1 cellular context compared by ENCODE assay signal in the genomic region with DNA sequence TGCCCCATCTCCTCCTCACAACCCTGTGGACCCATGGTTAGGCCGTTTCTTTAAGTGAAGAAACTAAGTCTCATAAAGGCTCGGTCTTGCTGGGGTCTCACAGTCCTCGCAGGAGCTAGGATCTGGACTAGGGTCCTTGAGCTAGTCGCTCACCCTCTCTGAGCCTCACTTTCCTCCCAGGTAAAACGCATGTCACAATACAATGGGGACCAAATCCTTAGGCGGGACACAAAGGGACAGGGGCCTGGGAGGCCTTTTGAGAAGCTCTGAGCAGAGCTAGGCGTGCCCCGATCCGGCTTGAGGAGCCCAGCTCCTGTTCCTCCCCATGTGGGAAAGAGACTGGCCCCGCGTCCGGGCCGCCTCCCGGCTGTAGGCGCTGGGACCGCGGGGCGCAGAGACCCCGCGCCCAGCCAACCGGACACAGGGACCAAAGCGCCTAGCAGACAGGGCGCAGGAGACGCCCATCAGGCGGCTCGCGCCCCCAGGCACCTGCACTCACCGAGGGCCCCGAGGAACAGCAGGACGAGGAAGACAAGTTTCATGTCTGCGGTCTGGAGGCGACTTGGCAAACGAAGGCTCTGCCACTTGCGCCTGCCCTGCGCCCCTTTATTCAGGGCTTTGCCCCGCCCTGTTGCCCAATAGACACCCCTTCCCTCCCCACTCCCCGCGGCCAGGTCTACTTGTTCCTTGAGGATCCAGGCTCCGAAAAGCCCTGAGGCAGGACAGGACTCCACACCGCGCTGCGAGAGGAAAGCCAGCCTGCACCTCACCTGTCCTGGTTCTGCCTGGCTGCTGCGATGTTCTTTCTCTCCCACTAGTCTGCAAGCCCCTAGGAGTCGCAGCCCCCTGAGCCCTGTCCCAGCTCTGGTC.
A peak's percentile ranks its signal among the peaks of the same experiment; 100 is the strongest.
TF ChIP-seq lines count a peak whose summit lies in the region.

A gene (minus strand): TSS at position 580 of the 870 bp plus-strand sequence. CDS start 38 bp downstream, at position 542.

TF ChIP-seq in H1, 55 proteins besides CTCF, POLR2A, EP300 and RAD21:
- TF ChIP-seq TEAD4 (IDR thresholded peaks at IDR 0.05; ENCODE audit: low read depth, low read length) (no peak), KDM4A (IDR thresholded peaks at IDR 0.05; ENCODE audit: low read depth, low read length, severe bottlenecking) (peak; percentile 58), CHD2 (IDR thresholded peaks at IDR 0.05; ENCODE audit: low read length) (no peak), KDM1A (IDR thresholded peaks at IDR 0.05; ENCODE audit: borderline replicate concordance, low read length) (no peak), GTF2F1 (IDR thresholded peaks at IDR 0.05; ENCODE audit: borderline replicate concordance, low read depth, low read length) (no peak), SP4 (IDR thresholded peaks at IDR 0.05; ENCODE audit: low read length) (no peak), NANOG (IDR thresholded peaks at IDR 0.05; ENCODE audit: insufficient read depth, low read depth, low read length, poor library complexity, severe bottlenecking) (no peak), KDM5A (IDR thresholded peaks at IDR 0.05; ENCODE audit: low read length) (no peak), SP1 (IDR thresholded peaks at IDR 0.05; ENCODE audit: low read depth, low read length) (no peak), POLR2AphosphoS5 (IDR thresholded peaks at IDR 0.05; ENCODE audit: low read depth, low read length) (no peak), JUND (IDR thresholded peaks at IDR 0.05; ENCODE audit: low read length) (no peak), SAP30 (IDR thresholded peaks at IDR 0.05; ENCODE audit: insufficient read depth, insufficient replicate concordance, low read length) (no peak), CBX8 (IDR thresholded peaks at IDR 0.05; ENCODE audit: borderline replicate concordance, low read depth, low read length) (no peak), CBX5 (IDR thresholded peaks at IDR 0.05; ENCODE audit: low read depth, low read length) (no peak), RBBP5 (IDR thresholded peaks at IDR 0.05; ENCODE audit: borderline replicate concordance, low read depth, low read length) (no peak), SIX5 (IDR thresholded peaks at IDR 0.05; ENCODE audit: low read depth, low read length) (no peak), CHD1 (IDR thresholded peaks at IDR 0.05; ENCODE audit: low read depth, low read length) (no peak), EZH2 (IDR thresholded peaks at IDR 0.05; ENCODE audit: low read depth, low read length, severe bottlenecking) (peak; percentile 42), GABPA (IDR thresholded peaks at IDR 0.05; ENCODE audit: borderline replicate concordance, insufficient read depth, low read length) (0 out of 2 replicates have a peak, but pooled peaks have one; percentile 37), BRCA1 (IDR thresholded peaks at IDR 0.05; ENCODE audit: low read depth, low read length) (no peak), SUZ12 (IDR thresholded peaks at IDR 0.05; ENCODE audit: low read length) (peak; percentile 31; the same call in 1 of the 2 replicates), EGR1 (IDR thresholded peaks at IDR 0.05; ENCODE audit: borderline replicate concordance, low read depth, low read length) (no peak), NRF1 (IDR thresholded peaks at IDR 0.05; ENCODE audit: low read depth, low read length) (no peak), JUN (IDR thresholded peaks at IDR 0.05; ENCODE audit: low read depth, low read length) (no peak), TCF12 (IDR thresholded peaks at IDR 0.05; ENCODE audit: low read depth, low read length) (no peak), TAF7 (optimal IDR thresholded peaks at IDR 0.05; ENCODE audit: borderline replicate concordance, low read depth, low read length) (no peak), ASH2L (IDR thresholded peaks at IDR 0.05; ENCODE audit: low read length) (peak; percentile 39), SIRT6 (IDR thresholded peaks at IDR 0.05; ENCODE audit: low read length) (no peak), ZNF274 (IDR thresholded peaks at IDR 0.05; ENCODE audit: borderline replicate concordance, extremely low read depth, low read length) (no peak), CEBPB (IDR thresholded peaks at IDR 0.05; ENCODE audit: low read depth, low read length) (peak; percentile 35; the same call in 1 of the 2 replicates), TBP (IDR thresholded peaks at IDR 0.05; ENCODE audit: low read depth, low read length) (no peak), SRF (IDR thresholded peaks at IDR 0.05; ENCODE audit: low read depth, low read length) (no peak), HDAC2 (IDR thresholded peaks at IDR 0.05; ENCODE audit: borderline replicate concordance in 1 of 2, low read depth in 2 of 2, low read length in 2 of 2) (no peak), CTBP2 (IDR thresholded peaks at IDR 0.05; ENCODE audit: borderline replicate concordance, insufficient read depth, insufficient read length, low read length) (no peak), SIN3A (conservative IDR thresholded peaks at IDR 0.05 in 1 of 2, IDR thresholded peaks at IDR 0.05 in 1 of 2; ENCODE audit: low read depth in 1 of 2, low read length in 2 of 2) (no peak), RNF2 (IDR thresholded peaks at IDR 0.05; ENCODE audit: borderline replicate concordance, low read depth, low read length, missing control alignments, poor library complexity, severe bottlenecking) (no peak), RXRA (IDR thresholded peaks at IDR 0.05; ENCODE audit: insufficient read depth, low read depth, low read length) (no peak), BCL11A (IDR thresholded peaks at IDR 0.05; ENCODE audit: low read depth in 2 of 2, low read length in 2 of 2) (no peak), FOSL1 (IDR thresholded peaks at IDR 0.05; ENCODE audit: insufficient read depth, low read depth, low read length) (peak; percentile 63; the same call in 1 of the 2 replicates), RFX5 (IDR thresholded peaks at IDR 0.05; ENCODE audit: borderline replicate concordance, low read depth, low read length) (no peak), PHF8 (conservative IDR thresholded peaks at IDR 0.05; ENCODE audit: low read depth, low read length) (no peak), YY1 (IDR thresholded peaks at IDR 0.05; ENCODE audit: low read depth, low read length) (no peak), TAF1 (IDR thresholded peaks at IDR 0.05; ENCODE audit: low read depth, low read length) (no peak)
- TF ChIP-seq, protein P1, sequence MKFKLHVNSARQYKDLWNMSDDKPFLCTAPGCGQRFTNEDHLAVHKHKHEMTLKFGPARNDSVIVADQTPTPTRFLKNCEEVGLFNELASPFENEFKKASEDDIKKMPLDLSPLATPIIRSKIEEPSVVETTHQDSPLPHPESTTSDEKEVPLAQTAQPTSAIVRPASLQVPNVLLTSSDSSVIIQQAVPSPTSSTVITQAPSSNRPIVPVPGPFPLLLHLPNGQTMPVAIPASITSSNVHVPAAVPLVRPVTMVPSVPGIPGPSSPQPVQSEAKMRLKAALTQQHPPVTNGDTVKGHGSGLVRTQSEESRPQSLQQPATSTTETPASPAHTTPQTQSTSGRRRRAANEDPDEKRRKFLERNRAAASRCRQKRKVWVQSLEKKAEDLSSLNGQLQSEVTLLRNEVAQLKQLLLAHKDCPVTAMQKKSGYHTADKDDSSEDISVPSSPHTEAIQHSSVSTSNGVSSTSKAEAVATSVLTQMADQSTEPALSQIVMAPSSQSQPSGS (IDR thresholded peaks at IDR 0.05; ENCODE audit: low read length): no peak
- TF ChIP-seq, protein P2, sequence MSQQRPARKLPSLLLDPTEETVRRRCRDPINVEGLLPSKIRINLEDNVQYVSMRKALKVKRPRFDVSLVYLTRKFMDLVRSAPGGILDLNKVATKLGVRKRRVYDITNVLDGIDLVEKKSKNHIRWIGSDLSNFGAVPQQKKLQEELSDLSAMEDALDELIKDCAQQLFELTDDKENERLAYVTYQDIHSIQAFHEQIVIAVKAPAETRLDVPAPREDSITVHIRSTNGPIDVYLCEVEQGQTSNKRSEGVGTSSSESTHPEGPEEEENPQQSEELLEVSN (IDR thresholded peaks at IDR 0.05): no peak
- TF ChIP-seq, protein P3, sequence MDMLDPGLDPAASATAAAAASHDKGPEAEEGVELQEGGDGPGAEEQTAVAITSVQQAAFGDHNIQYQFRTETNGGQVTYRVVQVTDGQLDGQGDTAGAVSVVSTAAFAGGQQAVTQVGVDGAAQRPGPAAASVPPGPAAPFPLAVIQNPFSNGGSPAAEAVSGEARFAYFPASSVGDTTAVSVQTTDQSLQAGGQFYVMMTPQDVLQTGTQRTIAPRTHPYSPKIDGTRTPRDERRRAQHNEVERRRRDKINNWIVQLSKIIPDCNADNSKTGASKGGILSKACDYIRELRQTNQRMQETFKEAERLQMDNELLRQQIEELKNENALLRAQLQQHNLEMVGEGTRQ (IDR thresholded peaks at IDR 0.05; ENCODE audit: low read length): no peak
- TF ChIP-seq, protein P4, sequence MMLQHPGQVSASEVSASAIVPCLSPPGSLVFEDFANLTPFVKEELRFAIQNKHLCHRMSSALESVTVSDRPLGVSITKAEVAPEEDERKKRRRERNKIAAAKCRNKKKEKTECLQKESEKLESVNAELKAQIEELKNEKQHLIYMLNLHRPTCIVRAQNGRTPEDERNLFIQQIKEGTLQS (IDR thresholded peaks at IDR 0.05; ENCODE audit: insufficient read depth, low read depth, low read length): no peak
- TF ChIP-seq, protein P5, sequence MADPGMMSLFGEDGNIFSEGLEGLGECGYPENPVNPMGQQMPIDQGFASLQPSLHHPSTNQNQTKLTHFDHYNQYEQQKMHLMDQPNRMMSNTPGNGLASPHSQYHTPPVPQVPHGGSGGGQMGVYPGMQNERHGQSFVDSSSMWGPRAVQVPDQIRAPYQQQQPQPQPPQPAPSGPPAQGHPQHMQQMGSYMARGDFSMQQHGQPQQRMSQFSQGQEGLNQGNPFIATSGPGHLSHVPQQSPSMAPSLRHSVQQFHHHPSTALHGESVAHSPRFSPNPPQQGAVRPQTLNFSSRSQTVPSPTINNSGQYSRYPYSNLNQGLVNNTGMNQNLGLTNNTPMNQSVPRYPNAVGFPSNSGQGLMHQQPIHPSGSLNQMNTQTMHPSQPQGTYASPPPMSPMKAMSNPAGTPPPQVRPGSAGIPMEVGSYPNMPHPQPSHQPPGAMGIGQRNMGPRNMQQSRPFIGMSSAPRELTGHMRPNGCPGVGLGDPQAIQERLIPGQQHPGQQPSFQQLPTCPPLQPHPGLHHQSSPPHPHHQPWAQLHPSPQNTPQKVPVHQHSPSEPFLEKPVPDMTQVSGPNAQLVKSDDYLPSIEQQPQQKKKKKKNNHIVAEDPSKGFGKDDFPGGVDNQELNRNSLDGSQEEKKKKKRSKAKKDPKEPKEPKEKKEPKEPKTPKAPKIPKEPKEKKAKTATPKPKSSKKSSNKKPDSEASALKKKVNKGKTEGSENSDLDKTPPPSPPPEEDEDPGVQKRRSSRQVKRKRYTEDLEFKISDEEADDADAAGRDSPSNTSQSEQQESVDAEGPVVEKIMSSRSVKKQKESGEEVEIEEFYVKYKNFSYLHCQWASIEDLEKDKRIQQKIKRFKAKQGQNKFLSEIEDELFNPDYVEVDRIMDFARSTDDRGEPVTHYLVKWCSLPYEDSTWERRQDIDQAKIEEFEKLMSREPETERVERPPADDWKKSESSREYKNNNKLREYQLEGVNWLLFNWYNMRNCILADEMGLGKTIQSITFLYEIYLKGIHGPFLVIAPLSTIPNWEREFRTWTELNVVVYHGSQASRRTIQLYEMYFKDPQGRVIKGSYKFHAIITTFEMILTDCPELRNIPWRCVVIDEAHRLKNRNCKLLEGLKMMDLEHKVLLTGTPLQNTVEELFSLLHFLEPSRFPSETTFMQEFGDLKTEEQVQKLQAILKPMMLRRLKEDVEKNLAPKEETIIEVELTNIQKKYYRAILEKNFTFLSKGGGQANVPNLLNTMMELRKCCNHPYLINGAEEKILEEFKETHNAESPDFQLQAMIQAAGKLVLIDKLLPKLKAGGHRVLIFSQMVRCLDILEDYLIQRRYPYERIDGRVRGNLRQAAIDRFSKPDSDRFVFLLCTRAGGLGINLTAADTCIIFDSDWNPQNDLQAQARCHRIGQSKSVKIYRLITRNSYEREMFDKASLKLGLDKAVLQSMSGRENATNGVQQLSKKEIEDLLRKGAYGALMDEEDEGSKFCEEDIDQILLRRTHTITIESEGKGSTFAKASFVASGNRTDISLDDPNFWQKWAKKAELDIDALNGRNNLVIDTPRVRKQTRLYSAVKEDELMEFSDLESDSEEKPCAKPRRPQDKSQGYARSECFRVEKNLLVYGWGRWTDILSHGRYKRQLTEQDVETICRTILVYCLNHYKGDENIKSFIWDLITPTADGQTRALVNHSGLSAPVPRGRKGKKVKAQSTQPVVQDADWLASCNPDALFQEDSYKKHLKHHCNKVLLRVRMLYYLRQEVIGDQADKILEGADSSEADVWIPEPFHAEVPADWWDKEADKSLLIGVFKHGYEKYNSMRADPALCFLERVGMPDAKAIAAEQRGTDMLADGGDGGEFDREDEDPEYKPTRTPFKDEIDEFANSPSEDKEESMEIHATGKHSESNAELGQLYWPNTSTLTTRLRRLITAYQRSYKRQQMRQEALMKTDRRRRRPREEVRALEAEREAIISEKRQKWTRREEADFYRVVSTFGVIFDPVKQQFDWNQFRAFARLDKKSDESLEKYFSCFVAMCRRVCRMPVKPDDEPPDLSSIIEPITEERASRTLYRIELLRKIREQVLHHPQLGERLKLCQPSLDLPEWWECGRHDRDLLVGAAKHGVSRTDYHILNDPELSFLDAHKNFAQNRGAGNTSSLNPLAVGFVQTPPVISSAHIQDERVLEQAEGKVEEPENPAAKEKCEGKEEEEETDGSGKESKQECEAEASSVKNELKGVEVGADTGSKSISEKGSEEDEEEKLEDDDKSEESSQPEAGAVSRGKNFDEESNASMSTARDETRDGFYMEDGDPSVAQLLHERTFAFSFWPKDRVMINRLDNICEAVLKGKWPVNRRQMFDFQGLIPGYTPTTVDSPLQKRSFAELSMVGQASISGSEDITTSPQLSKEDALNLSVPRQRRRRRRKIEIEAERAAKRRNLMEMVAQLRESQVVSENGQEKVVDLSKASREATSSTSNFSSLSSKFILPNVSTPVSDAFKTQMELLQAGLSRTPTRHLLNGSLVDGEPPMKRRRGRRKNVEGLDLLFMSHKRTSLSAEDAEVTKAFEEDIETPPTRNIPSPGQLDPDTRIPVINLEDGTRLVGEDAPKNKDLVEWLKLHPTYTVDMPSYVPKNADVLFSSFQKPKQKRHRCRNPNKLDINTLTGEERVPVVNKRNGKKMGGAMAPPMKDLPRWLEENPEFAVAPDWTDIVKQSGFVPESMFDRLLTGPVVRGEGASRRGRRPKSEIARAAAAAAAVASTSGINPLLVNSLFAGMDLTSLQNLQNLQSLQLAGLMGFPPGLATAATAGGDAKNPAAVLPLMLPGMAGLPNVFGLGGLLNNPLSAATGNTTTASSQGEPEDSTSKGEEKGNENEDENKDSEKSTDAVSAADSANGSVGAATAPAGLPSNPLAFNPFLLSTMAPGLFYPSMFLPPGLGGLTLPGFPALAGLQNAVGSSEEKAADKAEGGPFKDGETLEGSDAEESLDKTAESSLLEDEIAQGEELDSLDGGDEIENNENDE (IDR thresholded peaks at IDR 0.05; ENCODE audit: insufficient replicate concordance, low read length): no peak
- TF ChIP-seq, protein P6, sequence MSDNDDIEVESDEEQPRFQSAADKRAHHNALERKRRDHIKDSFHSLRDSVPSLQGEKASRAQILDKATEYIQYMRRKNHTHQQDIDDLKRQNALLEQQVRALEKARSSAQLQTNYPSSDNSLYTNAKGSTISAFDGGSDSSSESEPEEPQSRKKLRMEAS (IDR thresholded peaks at IDR 0.05): no peak
TF ChIP-seq in H1: peak in this region for 7.
